1 cellular context compared by ENCODE assay signal in genomic region chr17:43608313-43608712, GRCh38.
TF ChIP-seq lines count a peak whose summit lies in the region.

No MANE protein-coding gene starts in this region.

TF ChIP-seq in K562, 482 proteins besides CTCF, POLR2A, EP300 and RAD21 (continued from another document):
- no peak for TF ChIP-seq AFF1 (IDR thresholded peaks at IDR 0.05; ENCODE audit: low read depth in 1 of 2, partially characterized antibody in 2 of 2)
- TF ChIP-seq ZNF41 (CRISPR knock-in tag; conservative IDR thresholded peaks at IDR 0.05): no peak
